Comparison of ENCODE assay signal across 2 cellular contexts in genomic region chr17:58364270-58364942, GRCh38.
TF ChIP-seq lines count a peak whose summit lies in the region.

No MANE protein-coding gene starts in this region.

TF ChIP-seq in K562, 482 proteins besides CTCF, POLR2A, EP300 and RAD21 (continued from another document and continues in another):
- peak; percentile 90 for TF ChIP-seq VEZF1 (CRISPR knock-in tag; IDR thresholded peaks at IDR 0.05)
- TF ChIP-seq TEAD4 (IDR thresholded peaks at IDR 0.05; ENCODE audit: low read length): peak; percentile 85
- no peak for TF ChIP-seq TEAD4 (CRISPR knock-in tag; IDR thresholded peaks at IDR 0.05; ENCODE audit: borderline replicate concordance)
- 0 out of 4 replicates have a peak, but pooled peaks of 1 of the 2 experiments have one; percentile 2 for TF ChIP-seq KDM4B (IDR thresholded peaks at IDR 0.05; ENCODE audit: borderline replicate concordance in 2 of 2, low read depth in 1 of 2)
- TF ChIP-seq AFF1 (IDR thresholded peaks at IDR 0.05; ENCODE audit: low read depth in 1 of 2, partially characterized antibody in 2 of 2): peak in 1 of 2 experiments; percentile 62
- no peak for TF ChIP-seq ZNF23 (CRISPR knock-in tag; IDR thresholded peaks at IDR 0.05)
- TF ChIP-seq RBBP5 (IDR thresholded peaks at IDR 0.05; ENCODE audit: borderline replicate concordance, insufficient read depth, low read length, poor library complexity, severe bottlenecking): peak; percentile 45
- peak; percentile 59 for TF ChIP-seq NCOA4 (IDR thresholded peaks at IDR 0.05; ENCODE audit: partially characterized antibody)
- TF ChIP-seq ARID3B (CRISPR knock-in tag; IDR thresholded peaks at IDR 0.05; ENCODE audit: borderline replicate concordance): no peak
- TF ChIP-seq PPARD (CRISPR knock-in tag; IDR thresholded peaks at IDR 0.05): no peak
- TF ChIP-seq ZKSCAN1 (IDR thresholded peaks at IDR 0.05; ENCODE audit: low read depth, low read length): peak; percentile 56; the same call in 1 of the 2 replicates
- TF ChIP-seq ID3 (CRISPR knock-in tag; IDR thresholded peaks at IDR 0.05): no peak
- peak; percentile 96; the same call in 1 of the 2 replicates for TF ChIP-seq ID3 (tag; IDR thresholded peaks at IDR 0.05)
- TF ChIP-seq MCM5 (IDR thresholded peaks at IDR 0.05; ENCODE audit: low read depth): no peak
- no peak for TF ChIP-seq PYGO2 (tag; IDR thresholded peaks at IDR 0.05)
- TF ChIP-seq MNT (conservative IDR thresholded peaks at IDR 0.05): peak; percentile 52 to 78; a peak in 3 of 4 replicates
- TF ChIP-seq KLF16 (IDR thresholded peaks at IDR 0.05): peak; percentile 82

TF ChIP-seq in HepG2, 621 proteins besides CTCF, POLR2A, EP300 and RAD21 (continued from another document and continues in another):
- TF ChIP-seq ZNF280B (CRISPR knock-in tag; IDR thresholded peaks at IDR 0.05; ENCODE audit: borderline replicate concordance): peak; percentile 79
- TF ChIP-seq FOXC1 (CRISPR knock-in tag; IDR thresholded peaks at IDR 0.05; ENCODE audit: borderline replicate concordance): no peak; the same call in 1 of the 2 replicates
- peak; percentile 17; the same call in 1 of the 2 replicates for TF ChIP-seq HES4 (CRISPR knock-in tag; IDR thresholded peaks at IDR 0.05; ENCODE audit: borderline replicate concordance)
- peak; percentile 12; the same call in 1 of the 2 replicates for TF ChIP-seq POLR2AphosphoS5 (IDR thresholded peaks at IDR 0.05; ENCODE audit: low read depth, low read length)
- TF ChIP-seq THRA (CRISPR knock-in tag; IDR thresholded peaks at IDR 0.05; ENCODE audit: borderline replicate concordance): peak; percentile 68; the same call in 1 of the 2 replicates
- no peak for TF ChIP-seq ZNF260 (CRISPR knock-in tag; IDR thresholded peaks at IDR 0.05; ENCODE audit: borderline replicate concordance, low read depth)
- peak; percentile 74 for TF ChIP-seq ZNF331 (CRISPR knock-in tag; IDR thresholded peaks at IDR 0.05)
- no peak for TF ChIP-seq ZNF138 (CRISPR knock-in tag; IDR thresholded peaks at IDR 0.05; ENCODE audit: low read depth)
- peak; percentile 92 for TF ChIP-seq ZNF564 (CRISPR knock-in tag; IDR thresholded peaks at IDR 0.05)
- TF ChIP-seq AGO2 (optimal IDR thresholded peaks at IDR 0.05; ENCODE audit: low read depth, low read length): peak; percentile 81
- no peak for TF ChIP-seq ZNF124 (CRISPR knock-in tag; IDR thresholded peaks at IDR 0.05)
- no peak for TF ChIP-seq ZNF761 (CRISPR knock-in tag; conservative IDR thresholded peaks at IDR 0.05)
- TF ChIP-seq KLF16 (CRISPR knock-in tag; IDR thresholded peaks at IDR 0.05): peak in 1 of 2 experiments; percentile 63; a peak in 1 of 4 replicates
- no peak for TF ChIP-seq MAZ (IDR thresholded peaks at IDR 0.05; ENCODE audit: borderline replicate concordance, low read depth, low read length)
- TF ChIP-seq MAZ (CRISPR knock-in tag; IDR thresholded peaks at IDR 0.05; ENCODE audit: low read depth): peak; percentile 82
- TF ChIP-seq ZBTB40 (IDR thresholded peaks at IDR 0.05): no peak
- TF ChIP-seq ZBTB40 (CRISPR knock-in tag; IDR thresholded peaks at IDR 0.05): no peak
- TF ChIP-seq ZNF616 (CRISPR knock-in tag; IDR thresholded peaks at IDR 0.05; ENCODE audit: low read depth): no peak
- peak; percentile 50 for TF ChIP-seq HNRNPH1 (optimal IDR thresholded peaks at IDR 0.05; ENCODE audit: low read depth, low read length)
- TF ChIP-seq SAFB2 (CRISPR knock-in tag; IDR thresholded peaks at IDR 0.05; ENCODE audit: borderline replicate concordance, low read depth): no peak
- TF ChIP-seq ZNF879 (CRISPR knock-in tag; IDR thresholded peaks at IDR 0.05): no peak
- TF ChIP-seq FLYWCH1 (CRISPR knock-in tag; IDR thresholded peaks at IDR 0.05): no peak
- peak; percentile 31; the same call in 1 of the 2 replicates for TF ChIP-seq PRDM10 (CRISPR knock-in tag; IDR thresholded peaks at IDR 0.05; ENCODE audit: low read depth)
- peak; percentile 73; the same call in 1 of the 2 replicates for TF ChIP-seq DMAP1 (CRISPR knock-in tag; IDR thresholded peaks at IDR 0.05)
- 0 out of 2 replicates have a peak, but pooled peaks have one; percentile 60 for TF ChIP-seq SIN3A (IDR thresholded peaks at IDR 0.05; ENCODE audit: borderline replicate concordance, low read depth, low read length)
- no peak for TF ChIP-seq ZNF501 (CRISPR knock-in tag; IDR thresholded peaks at IDR 0.05)
- TF ChIP-seq RORA (CRISPR knock-in tag; IDR thresholded peaks at IDR 0.05): no peak
- no peak for TF ChIP-seq ZFP36 (IDR thresholded peaks at IDR 0.05; ENCODE audit: borderline replicate concordance, low read depth, low read length, partially characterized antibody)
- no peak for TF ChIP-seq E2F1 (CRISPR knock-in tag; IDR thresholded peaks at IDR 0.05)
- no peak; the same call in 1 of the 2 replicates for TF ChIP-seq AHR (CRISPR knock-in tag; IDR thresholded peaks at IDR 0.05)
- TF ChIP-seq ZNF337 (CRISPR knock-in tag; IDR thresholded peaks at IDR 0.05; ENCODE audit: borderline replicate concordance, low read depth): 0 out of 2 replicates have a peak, but pooled peaks have one; percentile 37
- TF ChIP-seq ZNF639 (CRISPR knock-in tag; conservative IDR thresholded peaks at IDR 0.05): no peak; the same call in 1 of the 2 replicates
- TF ChIP-seq MTF1 (CRISPR knock-in tag; IDR thresholded peaks at IDR 0.05): no peak
- no peak for TF ChIP-seq SRSF4 (IDR thresholded peaks at IDR 0.05; ENCODE audit: low read depth, low read length, poor library complexity, severe bottlenecking)
